ENCODE assay signal across 1 cellular context in genomic region chr10:119178371-119179119, GRCh38.
A peak's percentile ranks its signal among the peaks of the same experiment; 100 is the strongest.
TF ChIP-seq lines count a peak whose summit lies in the region.

Gene PRDX3, minus strand, starts transcription at chr10:119178812. Its CDS starts 22 bp downstream, at chr10:119178790.

TF ChIP-seq in HepG2, 621 proteins besides CTCF, POLR2A, EP300 and RAD21 (continued from another document and continues in another):
- TF ChIP-seq ZBTB40 (IDR thresholded peaks at IDR 0.05) (no peak), ZBTB40 (CRISPR knock-in tag; IDR thresholded peaks at IDR 0.05) (no peak; the same call in 1 of the 2 replicates), ZNF333 (CRISPR knock-in tag; IDR thresholded peaks at IDR 0.05; ENCODE audit: borderline replicate concordance) (0 out of 2 replicates have a peak, but pooled peaks have one; percentile 66), HOXA5 (CRISPR knock-in tag; IDR thresholded peaks at IDR 0.05) (peak; percentile 52; the same call in 1 of the 2 replicates), CENPBD1 (CRISPR knock-in tag; IDR thresholded peaks at IDR 0.05; ENCODE audit: borderline replicate concordance, low read depth) (no peak), ZFYVE20 (CRISPR knock-in tag; IDR thresholded peaks at IDR 0.05; ENCODE audit: borderline replicate concordance, low read depth) (no peak), ZSCAN29 (CRISPR knock-in tag; conservative IDR thresholded peaks at IDR 0.05) (no peak), ZNF615 (CRISPR knock-in tag; IDR thresholded peaks at IDR 0.05; ENCODE audit: borderline replicate concordance) (no peak), TRAFD1 (CRISPR knock-in tag; IDR thresholded peaks at IDR 0.05; ENCODE audit: borderline replicate concordance) (no peak), ZSCAN30 (CRISPR knock-in tag; IDR thresholded peaks at IDR 0.05) (no peak), IKZF1 (IDR thresholded peaks at IDR 0.05) (no peak), FUBP1 (CRISPR knock-in tag; IDR thresholded peaks at IDR 0.05; ENCODE audit: borderline replicate concordance) (0 out of 2 replicates have a peak, but pooled peaks have one; percentile 48), CCDC6 (CRISPR knock-in tag; IDR thresholded peaks at IDR 0.05) (no peak; the same call in 1 of the 2 replicates), ZNF792 (CRISPR knock-in tag; IDR thresholded peaks at IDR 0.05) (peak; percentile 63; the same call in 1 of the 2 replicates), KDM5A (IDR thresholded peaks at IDR 0.05; ENCODE audit: borderline replicate concordance, low read length) (peak; percentile 70; the same call in 1 of the 2 replicates), ZNF609 (CRISPR knock-in tag; IDR thresholded peaks at IDR 0.05; ENCODE audit: borderline replicate concordance) (peak; percentile 70; the same call in 1 of the 2 replicates), HOXA3 (CRISPR knock-in tag; IDR thresholded peaks at IDR 0.05) (peak; percentile 87), ZNF205 (CRISPR knock-in tag; IDR thresholded peaks at IDR 0.05) (peak; percentile 54; the same call in 1 of the 2 replicates), ZNF574 (CRISPR knock-in tag; IDR thresholded peaks at IDR 0.05) (peak; percentile 57; the same call in 1 of the 2 replicates), NR2F1 (CRISPR knock-in tag; IDR thresholded peaks at IDR 0.05) (no peak), ZNF329 (CRISPR knock-in tag; IDR thresholded peaks at IDR 0.05; ENCODE audit: low read depth) (0 out of 2 replicates have a peak, but pooled peaks have one; percentile 65), ZNF274 (CRISPR knock-in tag; IDR thresholded peaks at IDR 0.05) (no peak), SMC3 (IDR thresholded peaks at IDR 0.05; ENCODE audit: low read length) (no peak), ZIK1 (CRISPR knock-in tag; IDR thresholded peaks at IDR 0.05; ENCODE audit: borderline replicate concordance, low read depth) (peak; percentile 71; the same call in 1 of the 2 replicates), ZNF280B (CRISPR knock-in tag; IDR thresholded peaks at IDR 0.05; ENCODE audit: borderline replicate concordance) (0 out of 2 replicates have a peak, but pooled peaks have one; percentile 52), TFAP4 (IDR thresholded peaks at IDR 0.05; ENCODE audit: borderline replicate concordance, low read depth) (no peak), GPN1 (CRISPR knock-in tag; IDR thresholded peaks at IDR 0.05; ENCODE audit: borderline replicate concordance) (no peak), ZFP1 (CRISPR knock-in tag; IDR thresholded peaks at IDR 0.05) (no peak), SMAD1 (CRISPR knock-in tag; IDR thresholded peaks at IDR 0.05; ENCODE audit: borderline replicate concordance, low read depth) (no peak), ZNF552 (CRISPR knock-in tag; IDR thresholded peaks at IDR 0.05; ENCODE audit: borderline replicate concordance) (0 out of 2 replicates have a peak, but pooled peaks have one; percentile 75), STAG1 (CRISPR knock-in tag; IDR thresholded peaks at IDR 0.05) (no peak)
